In the genomic region with DNA sequence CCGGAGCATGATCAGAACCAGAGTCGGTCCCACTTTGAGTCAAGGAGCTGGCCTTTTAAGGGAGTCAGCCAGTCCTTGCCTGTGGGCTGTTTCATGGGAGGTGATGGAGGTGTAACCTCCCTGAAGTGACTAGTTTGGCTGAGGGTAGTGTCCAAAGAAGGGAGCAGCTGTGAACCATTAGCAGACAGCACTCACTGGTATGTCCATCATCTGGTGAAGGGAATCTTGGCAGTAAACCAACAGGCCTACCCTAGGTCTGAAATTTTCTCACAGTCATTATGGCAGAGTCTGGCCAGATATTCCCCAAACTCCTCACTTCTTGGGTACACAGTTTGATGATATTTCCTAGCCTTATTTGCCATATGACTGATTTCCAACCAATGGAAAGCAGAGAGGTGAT, we compare ENCODE assay signal across 30 cellular contexts. TPM values are rescaled to one million over a fixed set of nuclear protein-coding genes. Genes with fewer than 3 reads are reported as not detected.
"Had no signal": no experiment of that assay in that cellular context is flagged by ENCODE, and none has a peak within 500 bp of the region (broad histone marks: within the 10 kb centered on the region; RNA-seq: fewer than 3 reads in every experiment).

No MANE protein-coding gene starts in this region.

- DNase-seq: activated CD4-positive, alpha-beta T cell treated with anti-CD3 and anti-CD28 coated beads, Interleukin-2, amount 10 ng/mL, durations not matched to agents 24 days and 14 days; activated CD4-positive, alpha-beta T cell treated with anti-CD3 and anti-CD28 coated beads, Interleukin-2, amount 50 U/mL, for 4 hours; activated CD8-positive, alpha-beta T cell treated with anti-CD3 and anti-CD28 coated beads for 36 hours; activated effector memory CD4-positive, alpha-beta T cell treated with anti-CD3 and anti-CD28 coated beads, Interleukin-2, amount 50 U/mL, for 16 hours; activated naive CD4-positive, alpha-beta T cell; activated naive CD4-positive, alpha-beta T cell treated with anti-CD3 and anti-CD28 coated beads, Interleukin-2, amount 50 U/mL, for 16 hours; activated naive CD8-positive, alpha-beta T cell treated with anti-CD3 and anti-CD28 coated beads for 36 hours; activated T-cell treated with anti-CD3 and anti-CD28 coated beads, Interleukin-2, amount 50 U/mL, for 1 hour; activated T-cell treated with anti-CD3 and anti-CD28 coated beads, Interleukin-2, amount 50 U/mL, for 72 hours; amniotic stem cell; aorta; Kasumi-1; KG1; MG63; NCI-H1092; NCI-H1417; NCI-H146; NCI-H187; NCI-H2029 treated with DMSO at 0.1 percent for 48 hours; NCI-H2107; NCI-H226; NCI-H446 treated with DMSO at 0.1 percent for 48 hours; NCI-H82; NK-92 treated with Interleukin-12 subunit alpha and Interleukin-12 subunit beta, amount 100 ng/mL, for 24 hours; PC-9; SHP77 had no signal

- H3K9me3 ChIP-seq: MG63, SJCRH30 had no signal

- H3K4me3 ChIP-seq: cardiac muscle cell, MG63, PC-9, SJCRH30, SK-N-MC had no signal

- H3K4me2 ChIP-seq: PC-9 had no signal

- H3K27me3 ChIP-seq: cardiac muscle cell, MG63, SJCRH30 had no signal

- H3K27ac ChIP-seq: cardiac muscle cell, PC-9, SJCRH30, SK-N-MC had no signal

- H3K36me3 ChIP-seq: cardiac muscle cell, MG63, SJCRH30 had no signal

- H2AFZ ChIP-seq: PC-9 had no signal

RNA-seq across cellular contexts. Expression of gene REPS2, which starts 12.2 kb away (rescaled TPM):
- total RNA-seq: activated CD4-positive, alpha-beta T cell treated with anti-CD3 and anti-CD28 coated beads, Interleukin-2, amount 10 ng/mL, durations not matched to agents 24 days and 14 days; activated CD8-positive, alpha-beta memory T cell treated with anti-CD3 and anti-CD28 coated beads for 36 hours; activated CD8-positive, alpha-beta T cell treated with anti-CD3 and anti-CD28 coated beads for 36 hours; activated naive CD8-positive, alpha-beta T cell treated with anti-CD3 and anti-CD28 coated beads for 36 hours had no signal
